In the genomic region with DNA sequence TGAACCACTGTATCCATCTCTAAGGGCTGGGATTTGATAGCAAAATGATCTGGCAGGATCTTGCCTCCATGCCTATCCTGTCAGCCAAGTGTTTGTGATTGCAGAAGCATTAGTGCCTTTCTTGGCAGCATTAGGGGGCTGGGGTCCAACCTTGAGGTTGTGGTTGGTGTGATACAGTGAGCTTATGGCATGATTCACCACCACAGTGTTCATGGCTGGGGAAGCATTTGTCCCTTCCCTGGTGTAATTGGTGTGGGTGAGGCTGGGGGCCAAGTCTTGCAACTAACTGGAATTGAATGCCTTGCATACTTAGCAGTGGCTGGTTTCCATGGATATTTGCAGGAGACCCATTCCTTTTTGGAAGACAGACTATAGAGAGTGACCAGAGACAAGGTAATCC, we compare ENCODE assay signal across 9 cellular contexts.
DNase-seq lines count a peak whose midpoint lies in the region; ATAC-seq and TF ChIP-seq lines count a peak whose summit lies in the region.
"Had no signal": no experiment of that assay in that cellular context is flagged by ENCODE, and none has a peak within 500 bp of the region (broad histone marks: within the 10 kb centered on the region; RNA-seq: fewer than 3 reads in every experiment).

No MANE protein-coding gene starts in this region.

- TF ChIP-seq CTCF in HFF-Myc (IDR thresholded peaks at IDR 0.05; ENCODE audit: low read depth, low read length, missing control alignments) (no peak), suprapubic skin (IDR thresholded peaks at IDR 0.05) (no peak), A673 (conservative IDR thresholded peaks at IDR 0.05; ENCODE audit: low read depth, low read length) (no peak)

- DNase-seq in HFF-Myc (ENCODE audit: extremely low read depth, low read depth) (peak; percentile 59), amniotic epithelial cell (ENCODE audit: low read depth) (peak; percentile 93), left ventricle myocardium superior (peak; percentile 40), suprapubic skin (ENCODE audit: low spot score in 2 of 2) (peak in 1 of 2 donors; percentile 71), RPMI8226 (no peak), A673 (ENCODE audit: low spot score) (no peak), NCI-H1417 treated with DMSO at 0.1 percent for 48 hours (lab: John Stamatoyannopoulos, UW) (no peak)
- DNase-seq: NCI-H526 treated with DMSO at 0.1 percent for 48 hours, T-helper 1 cell had no signal

- H3K4me3 ChIP-seq in HFF-Myc (replicated peaks; ENCODE audit: low read depth, low read length) (no peak overlapping the region), suprapubic skin (no peak overlapping the region), A673 (ENCODE audit: low read depth, low read length, poor library complexity, severe bottlenecking) (no peak overlapping the region)

- H3K27ac ChIP-seq in suprapubic skin = peak overlapping the region; percentile 7
- no peak overlapping the region for H3K27ac ChIP-seq in A673 (ENCODE audit: low read depth, low read length, poor library complexity, severe bottlenecking)

- peak; percentile 46 for ATAC-seq in left ventricle myocardium superior

- POLR2A ChIA-PET in A673 (lab: Charles Lee; ENCODE audit: low non-redundant PET) = no interaction called here

- H3K36me3 ChIP-seq in suprapubic skin (no peaks in the 10 kb centered on the region), A673 (ENCODE audit: insufficient read depth, low read length, poor library complexity, severe bottlenecking) (no peaks in the 10 kb centered on the region)

- CTCF ChIA-PET in A673 (lab: Charles Lee) = no interaction called here

- no peak for TF ChIP-seq EP300 in suprapubic skin (IDR thresholded peaks at IDR 0.05)

- intact Hi-C loops in left ventricle myocardium superior (cut with micrococcal nuclease) = no loop called here
- intact Hi-C loops in A673 (cut with micrococcal nuclease; ENCODE audit: unreplicated experiment) = no loop called here

- TF ChIP-seq POLR2A in suprapubic skin (IDR thresholded peaks at IDR 0.05) = no peak

- H3K27me3 ChIP-seq in suprapubic skin (no peaks in the 10 kb centered on the region), A673 (replicated peaks; ENCODE audit: insufficient read depth, low read depth, low read length, poor library complexity) (no peaks in the 10 kb centered on the region)

- no peaks in the 10 kb centered on the region for H3K9me3 ChIP-seq in suprapubic skin
- H3K9me3 ChIP-seq in A673 (ENCODE audit: low read depth, low read length, poor library complexity, severe bottlenecking) = no peaks in the 10 kb centered on the region

- BruUV-seq in A673 (replicated peaks; lab: Mats Ljungman, UMichigan) = no TSS peak

- peaks cover 20% of the 10 kb centered on the region for H3K4me1 ChIP-seq in suprapubic skin
- H3K4me1 ChIP-seq in A673 (ENCODE audit: insufficient read depth, low read length, poor library complexity, severe bottlenecking) = peaks cover 3% of the 10 kb centered on the region

Comparison
In these comparisons a context has a peak if more than half of its experiments do, and no peak if none do; other contexts are left out.
1. DNase-seq: peak in HFF-Myc (single experiment), amniotic epithelial cell (single experiment) and left ventricle myocardium superior (single experiment); none in RPMI8226 (single experiment), A673 (single experiment) and NCI-H1417 treated with DMSO at 0.1 percent for 48 hours (single experiment).